Comparison of ENCODE assay signal across 8 cellular contexts in genomic region chr6:160221423-160221822, GRCh38. TPM values are rescaled to one million over a fixed set of nuclear protein-coding genes. Genes with fewer than 3 reads are reported as not detected.
DNase-seq lines count a peak whose midpoint lies in the region; ATAC-seq and TF ChIP-seq lines count a peak whose summit lies in the region.

No MANE protein-coding gene starts in this region.

- DNase-seq in G401 (ENCODE audit: low spot score) (peak; percentile 3), kidney tubule cell (ENCODE audit: low spot score) (peak; percentile 77), cerebellar nuclear complex (lab: John Stamatoyannopoulos, UW) (no peak), SHP77 treated with DMSO at 0.1 percent for 48 hours (lab: John Stamatoyannopoulos, UW) (no peak), esophagus muscularis mucosa (ENCODE audit: extremely low spot score) (no peak)
- DNase-seq in activated CD4-positive, alpha-beta T cell treated with anti-CD3 and anti-CD28 coated beads for 48 hours, result no peak

- H3F3A ChIP-seq in OCI-LY1 (ENCODE audit: insufficient read depth, low read length), result no peaks in the 10 kb centered on the region

- no peaks in the 10 kb centered on the region for H3K36me3 ChIP-seq in OCI-LY1 (ENCODE audit: insufficient read depth, low read length)
- no peaks in the 10 kb centered on the region for H3K36me3 ChIP-seq in esophagus muscularis mucosa

- H3K4me3 ChIP-seq in OCI-LY1 (ENCODE audit: low read depth, low read length, poor library complexity, severe bottlenecking) (no peak overlapping the region), esophagus muscularis mucosa (no peak overlapping the region)

- H3K9me2 ChIP-seq in OCI-LY1 (ENCODE audit: low read depth, low read length), result no peaks in the 10 kb centered on the region

- intact Hi-C loops in esophagus muscularis mucosa (cut with DNase I), result no loop called here

- TF ChIP-seq POLR2A in esophagus muscularis mucosa (IDR thresholded peaks at IDR 0.05; ENCODE audit: low read depth), result no peak

- H3K9me3 ChIP-seq in OCI-LY1 (ENCODE audit: low read length), result no peaks in the 10 kb centered on the region
- peaks cover 0 to 4% (median 0%) of the 10 kb centered on the region in 4 donors for H3K9me3 ChIP-seq in esophagus muscularis mucosa

- peak; percentile 27; the same call in 1 of the 2 replicates for TF ChIP-seq CTCF in OCI-LY1 (IDR thresholded peaks at IDR 0.05; ENCODE audit: low read length)
- no peak for TF ChIP-seq CTCF in esophagus muscularis mucosa (IDR thresholded peaks at IDR 0.05)

- TF ChIP-seq EP300 in esophagus muscularis mucosa (IDR thresholded peaks at IDR 0.05), result no peak

- H3K27me3 ChIP-seq in OCI-LY1 (ENCODE audit: insufficient read depth, low read length), result no peaks in the 10 kb centered on the region
- H3K27me3 ChIP-seq in esophagus muscularis mucosa, result no peaks in the 10 kb centered on the region

- H3K4me2 ChIP-seq in OCI-LY1 (ENCODE audit: low read length), result no peak overlapping the region

- no peak overlapping the region for H2AFZ ChIP-seq in OCI-LY1 (ENCODE audit: low read length)

- in situ Hi-C loops in G401 (cut with HindIII; ENCODE audit: low sequenced_read_pairs), result no loop called here

- ATAC-seq in HG02884 (IDR thresholded peaks at IDR 0.05; ENCODE audit: unreplicated experiment), result peak; percentile 65

- H3K79me2 ChIP-seq in OCI-LY1 (ENCODE audit: insufficient read depth, low read length), result no peaks in the 10 kb centered on the region

- no peaks in the 10 kb centered on the region for H3K4me1 ChIP-seq in OCI-LY1 (ENCODE audit: insufficient read depth, low read length, severe bottlenecking)
- H3K4me1 ChIP-seq in esophagus muscularis mucosa, result peaks cover 0 to 6% (median 2%) of the 10 kb centered on the region in 4 donors

- 40% methylated on average over 3 of the region's 3 CpGs for WGBS in esophagus muscularis mucosa

- no peaks in the 10 kb centered on the region for H4K20me1 ChIP-seq in OCI-LY1 (ENCODE audit: insufficient read depth, low read length)

- H3K27ac ChIP-seq in OCI-LY1 (ENCODE audit: low read depth, low read length, poor library complexity, severe bottlenecking) (no peak overlapping the region), esophagus muscularis mucosa (replicated peaks in 1 of 4) (no peak overlapping the region)

- no peak overlapping the region for H3K9ac ChIP-seq in OCI-LY1 (ENCODE audit: low read length)

RNA-seq across cellular contexts. Expression of gene SLC22A2, which starts 37.2 kb away (rescaled TPM):
- total RNA-seq in G401 (2014; rRNA removed; shearing (Covaris generic)), result not detected in 2 replicates
- under 1 TPM in 1 of 4 donors, not detected in 3; 0.75 TPM for total RNA-seq in esophagus muscularis mucosa

Comparison
In these comparisons a context has a peak if more than half of its experiments do, and no peak if none do; other contexts are left out.
1. DNase-seq: peak in G401 (single experiment) and kidney tubule cell (single experiment); none in cerebellar nuclear complex (0 of 2), SHP77 treated with DMSO at 0.1 percent for 48 hours (single experiment), activated CD4-positive, alpha-beta T cell treated with anti-CD3 and anti-CD28 coated beads for 48 hours (single experiment) and esophagus muscularis mucosa (single experiment).